Comparison of ENCODE assay signal across 23 cellular contexts in the genomic region with DNA sequence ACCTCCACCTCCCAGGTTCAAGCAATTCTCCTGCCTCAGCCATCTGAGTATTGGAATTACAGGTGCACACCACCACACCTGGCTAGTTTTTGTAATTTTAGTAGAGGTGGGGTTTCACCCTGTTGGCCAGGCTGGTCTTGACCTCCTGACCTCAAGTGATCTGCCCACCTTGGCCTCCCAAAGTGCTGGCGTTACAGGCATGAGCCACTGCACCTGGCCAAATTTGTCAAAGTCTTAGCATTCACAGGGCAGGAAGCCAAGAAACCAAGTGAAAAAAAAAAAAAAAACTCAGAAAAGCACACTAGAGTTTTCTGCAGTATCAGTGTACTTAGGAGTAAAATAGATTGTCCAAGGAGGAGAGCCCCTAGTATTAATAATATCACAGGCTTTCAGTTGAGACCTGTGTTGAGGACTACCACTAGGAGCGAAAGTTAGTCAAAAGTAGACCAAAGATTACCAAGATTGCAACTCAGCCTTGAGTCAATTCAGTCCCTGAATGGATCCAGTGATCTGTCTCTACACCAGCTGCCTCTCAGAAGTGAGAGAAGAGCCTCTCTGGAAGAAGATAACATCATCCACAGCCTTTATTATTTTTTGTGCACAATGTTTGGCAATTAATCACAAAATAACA.
A peak's percentile ranks its signal among the peaks of the same experiment; 100 is the strongest.
DNase-seq lines count a peak whose midpoint lies in the region; ATAC-seq, FAIRE-seq and TF ChIP-seq lines count a peak whose summit lies in the region.
"Had no signal": no experiment of that assay in that cellular context is flagged by ENCODE, and none has a peak within 500 bp of the region (broad histone marks: within the 10 kb centered on the region; RNA-seq: fewer than 3 reads in every experiment).

No MANE protein-coding gene starts in this region.

- POLR2A ChIA-PET in naive thymus-derived CD8-positive, alpha-beta T cell (lab: Charles Lee), result no interaction called here

- peak; percentile 92 for ATAC-seq in GM18519 (IDR thresholded peaks at IDR 0.05; ENCODE audit: low FRiP score, unreplicated experiment)
- peak; percentile 85 for ATAC-seq in GM21717 (IDR thresholded peaks at IDR 0.05; ENCODE audit: unreplicated experiment)
- ATAC-seq in HG03432 (IDR thresholded peaks at IDR 0.05; ENCODE audit: unreplicated experiment), result peak; percentile 77
- no peak for ATAC-seq in naive thymus-derived CD8-positive, alpha-beta T cell
- ATAC-seq: activated CD8-positive, alpha-beta T cell treated with anti-CD3 and anti-CD28 coated beads for 36 hours; esophagus mucosa; PC-3 had no signal

- no peak overlapping the region for H3K27ac Mint-ChIP-seq in naive thymus-derived CD8-positive, alpha-beta T cell
- H3K27ac Mint-ChIP-seq: activated CD8-positive, alpha-beta T cell treated with anti-CD3 and anti-CD28 coated beads for 36 hours; brain; immature natural killer cell; nephron progenitor cell had no signal

- H3K27me3 Mint-ChIP-seq in naive thymus-derived CD8-positive, alpha-beta T cell, result peaks cover 0 to 3% (median 0%) of the 10 kb centered on the region in 5 donors
- H3K27me3 Mint-ChIP-seq: brain had no signal

- WGBS in small intestine, 3 donors, result 56 to 75% (median 58%) methylated on average over 2 of the region's 2 CpGs

- no peaks in the 10 kb centered on the region for H3K36me3 ChIP-seq in small intestine (ENCODE audit: control insufficient read depth in 2 of 2, insufficient read depth in 2 of 2, low read length in 2 of 2)
- no peaks in the 10 kb centered on the region for H3K36me3 ChIP-seq in WERI-Rb-1
- H3K36me3 ChIP-seq: transverse colon had no signal

- no peak overlapping the region for H3K27ac ChIP-seq in small intestine (ENCODE audit: low read depth in 1 of 2, low read length in 1 of 2)
- no peak overlapping the region for H3K27ac ChIP-seq in WERI-Rb-1
- H3K27ac ChIP-seq: SK-N-MC, transverse colon had no signal

- H3K9me3 Mint-ChIP-seq in naive thymus-derived CD8-positive, alpha-beta T cell, result no peaks in the 10 kb centered on the region
- H3K9me3 Mint-ChIP-seq: activated CD8-positive, alpha-beta T cell treated with anti-CD3 and anti-CD28 coated beads for 36 hours; brain; immature natural killer cell; nephron progenitor cell had no signal

- H3K27me3 ChIP-seq in small intestine (ENCODE audit: control insufficient read depth in 2 of 2, insufficient read depth in 2 of 2, low read length in 2 of 2) (no peaks in the 10 kb centered on the region), WERI-Rb-1 (ENCODE audit: insufficient read depth, low read depth, severe bottlenecking) (no peaks in the 10 kb centered on the region)
- H3K27me3 ChIP-seq: transverse colon had no signal

- H3K4me3 Mint-ChIP-seq in naive thymus-derived CD8-positive, alpha-beta T cell, result no peak overlapping the region
- H3K4me3 Mint-ChIP-seq: activated CD8-positive, alpha-beta T cell treated with anti-CD3 and anti-CD28 coated beads for 36 hours; brain; immature natural killer cell; nephron progenitor cell had no signal

- DNase-seq in EH (ENCODE audit: low read depth) (peak; percentile 43), small intestine (no peak), WERI-Rb-1 (no peak)
- DNase-seq in naive thymus-derived CD8-positive, alpha-beta T cell, result no peak
- no peak for DNase-seq in activated CD8-positive, alpha-beta memory T cell treated with anti-CD3 and anti-CD28 coated beads, Interleukin-2, amount 50 U/mL, for 4 hours
- DNase-seq: activated CD8-positive, alpha-beta T cell treated with anti-CD3 and anti-CD28 coated beads for 36 hours; activated naive CD4-positive, alpha-beta T cell; dermis blood vessel endothelial cell; glutamatergic neuron; immature natural killer cell; NCI-H187; NCI-H526; nephron progenitor cell; PC-3; retina; stimulated activated CD4-positive, alpha-beta T cell treated with anti-CD3 and anti-CD28 coated beads, Interleukin-1b, Interleukin-23, amount 100 ng/mL, for 48 hours; transverse colon had no signal

- FAIRE-seq in small intestine (lab: Jason Lieb, UNC), result no peak

- peaks cover 0 to 2% (median 0%) of the 10 kb centered on the region in 3 donors for H3K36me3 Mint-ChIP-seq in naive thymus-derived CD8-positive, alpha-beta T cell
- H3K36me3 Mint-ChIP-seq: immature natural killer cell had no signal

- H3K4me1 ChIP-seq in small intestine (ENCODE audit: control insufficient read depth in 2 of 2, insufficient read depth in 1 of 2, low read depth in 1 of 2, low read length in 1 of 2), result no peaks in the 10 kb centered on the region
- H3K4me1 ChIP-seq: transverse colon had no signal

- no peak for TF ChIP-seq CTCF in WERI-Rb-1 (IDR thresholded peaks at IDR 0.05; ENCODE audit: low read depth, low read length)

- H3K4me1 Mint-ChIP-seq in naive thymus-derived CD8-positive, alpha-beta T cell, result no peaks in the 10 kb centered on the region
- H3K4me1 Mint-ChIP-seq: immature natural killer cell, nephron progenitor cell had no signal

- H3K9me3 ChIP-seq in small intestine (ENCODE audit: control insufficient read depth, low read depth), result no peaks in the 10 kb centered on the region
- H3K9me3 ChIP-seq in WERI-Rb-1 (ENCODE audit: severe bottlenecking), result no peaks in the 10 kb centered on the region
- H3K9me3 ChIP-seq: transverse colon had no signal

- H3K4me3 ChIP-seq in small intestine (ENCODE audit: low read depth in 1 of 2, low read length in 2 of 2), result no peak overlapping the region
- H3K4me3 ChIP-seq in WERI-Rb-1 (ENCODE audit: low read depth, low read length), result no peak overlapping the region
- H3K4me3 ChIP-seq: SK-N-MC, transverse colon had no signal

Comparison
In these comparisons a context has a peak if more than half of its experiments do, and no peak if none do; other contexts are left out.
1. ATAC-seq: peak in GM18519 (single experiment), GM21717 (single experiment) and HG03432 (single experiment); none in naive thymus-derived CD8-positive, alpha-beta T cell (0 of 2).